ENCODE assay signal across 8 cellular contexts in genomic region chr4:37890501-37891220, GRCh38. TPM values are rescaled to one million over a fixed set of nuclear protein-coding genes. Genes with fewer than 3 reads are reported as not detected.
DNase-seq lines count a peak whose midpoint lies in the region; ATAC-seq lines count a peak whose summit lies in the region.

Gene TBC1D1, plus strand, starts transcription at chr4:37891084. Its CDS starts 11,012 bp downstream, at chr4:37902096.

- H3K4me1 ChIP-seq in endocrine pancreas (ENCODE audit: control insufficient read depth, insufficient read depth, low read length) (no peaks in the 10 kb centered on the region), mucosa of rectum (ENCODE audit: control insufficient read depth in 2 of 2, insufficient read depth in 2 of 2, low read length in 2 of 2) (peaks cover 7 to 9% of the 10 kb centered on the region in 2 donors)

- no peaks in the 10 kb centered on the region for H3K36me3 ChIP-seq in endocrine pancreas (ENCODE audit: control insufficient read depth, insufficient read depth, low read length)
- H3K36me3 ChIP-seq in mucosa of rectum (ENCODE audit: control insufficient read depth in 2 of 2, insufficient read depth in 2 of 2, low read length in 2 of 2), result no peaks in the 10 kb centered on the region

- H3K9me3 ChIP-seq in endocrine pancreas (ENCODE audit: control insufficient read depth, low read length) (no peaks in the 10 kb centered on the region), mucosa of rectum (ENCODE audit: control insufficient read depth in 2 of 2, low read length in 2 of 2) (no peaks in the 10 kb centered on the region)

- H3K4me3 Mint-ChIP-seq in activated CD4-positive, alpha-beta memory T cell treated with anti-CD3 and anti-CD28 coated beads, Interleukin-2, amount 10 ng/mL, durations not matched to agents 7 days and 5 days, result peak within 1 kb of the TSS; percentile 96

- ATAC-seq in HG02759 (IDR thresholded peaks at IDR 0.05; ENCODE audit: unreplicated experiment), result peak; percentile 37

- DNase-seq in DMS 273 (lab: John Stamatoyannopoulos, UW; ENCODE audit: unreplicated experiment), result peak; percentile 59
- no peak for DNase-seq in DMS 273 treated with DMSO at 0.1 percent for 48 hours (lab: John Stamatoyannopoulos, UW)
- peak; percentile 47 for DNase-seq in NCI-H2196 (lab: John Stamatoyannopoulos, UW; ENCODE audit: unreplicated experiment)
- peak; percentile 58 for DNase-seq in activated CD4-positive, alpha-beta memory T cell treated with anti-CD3 and anti-CD28 coated beads, Interleukin-2, amount 10 ng/mL, durations not matched to agents 7 days and 5 days
- DNase-seq in stimulated activated CD8-positive, alpha-beta memory T cell treated with anti-CD3 and anti-CD28 coated beads, Interleukin-7, amount 100 ng/mL, for 48 hours (ENCODE audit: extremely low read depth in 1 of 2, low read depth in 1 of 2), result peak; percentile 9 to 30

- peaks cover 23% of the 10 kb centered on the region for H3K36me3 Mint-ChIP-seq in activated CD4-positive, alpha-beta memory T cell treated with anti-CD3 and anti-CD28 coated beads, Interleukin-2, amount 10 ng/mL, durations not matched to agents 7 days and 5 days (ENCODE audit: low read depth)

- peak within 1 kb of the TSS; percentile 84 for H3K4me3 ChIP-seq in endocrine pancreas (ENCODE audit: control insufficient read depth, insufficient read depth, low read length)
- H3K4me3 ChIP-seq in mucosa of rectum (ENCODE audit: low read length in 2 of 2), result peak within 1 kb of the TSS; percentile 76 to 84

- H3K9ac ChIP-seq in endocrine pancreas (ENCODE audit: control insufficient read depth, insufficient read depth, low read length), result peak within 1 kb of the TSS; percentile 65
- peak within 1 kb of the TSS; percentile 58 to 71 for H3K9ac ChIP-seq in mucosa of rectum (ENCODE audit: low read depth in 1 of 2, low read length in 2 of 2)

- H3K27me3 ChIP-seq in endocrine pancreas (ENCODE audit: control insufficient read depth, insufficient read depth, low read length), result no peaks in the 10 kb centered on the region
- no peaks in the 10 kb centered on the region for H3K27me3 ChIP-seq in mucosa of rectum (ENCODE audit: control insufficient read depth in 2 of 2, insufficient read depth in 2 of 2, low read length in 2 of 2)

- H3K4me1 Mint-ChIP-seq in activated CD4-positive, alpha-beta memory T cell treated with anti-CD3 and anti-CD28 coated beads, Interleukin-2, amount 10 ng/mL, durations not matched to agents 7 days and 5 days, result peaks cover 34% of the 10 kb centered on the region

- peak within 1 kb of the TSS; percentile 91 for H3K27ac Mint-ChIP-seq in activated CD4-positive, alpha-beta memory T cell treated with anti-CD3 and anti-CD28 coated beads, Interleukin-2, amount 10 ng/mL, durations not matched to agents 7 days and 5 days

- peak within 1 kb of the TSS; percentile 57 to 74 for H3K27ac ChIP-seq in mucosa of rectum (ENCODE audit: low read depth in 2 of 2, low read length in 2 of 2)

- CTCF ChIA-PET in activated CD4-positive, alpha-beta memory T cell treated with anti-CD3 and anti-CD28 coated beads, Interleukin-2, amount 10 ng/mL, durations not matched to agents 7 days and 5 days (lab: Charles Lee), result interaction anchor here (0.9 to 1.3 kb wide), 5 partner anchors 16 to 438 kb away, joined by 3 to 4 read pairs (median 3); no protein-coding TSS in a partner anchor

- POLR2A ChIA-PET in activated CD4-positive, alpha-beta memory T cell treated with anti-CD3 and anti-CD28 coated beads, Interleukin-2, amount 10 ng/mL, durations not matched to agents 7 days and 5 days (lab: Charles Lee), result interaction anchor here (0.6 to 3.0 kb wide), 11 partner anchors 13 to 204 kb away, joined by 3 to 31 read pairs (median 3); partner anchors contain the start of genes PGM2 and RELL1

- H3K27me3 Mint-ChIP-seq in activated CD4-positive, alpha-beta memory T cell treated with anti-CD3 and anti-CD28 coated beads, Interleukin-2, amount 10 ng/mL, durations not matched to agents 7 days and 5 days, result peaks cover 13% of the 10 kb centered on the region

- H3K9me3 Mint-ChIP-seq in activated CD4-positive, alpha-beta memory T cell treated with anti-CD3 and anti-CD28 coated beads, Interleukin-2, amount 10 ng/mL, durations not matched to agents 7 days and 5 days, result no peaks in the 10 kb centered on the region

RNA-seq across cellular contexts. Expression of gene TBC1D1, which starts in this region (rescaled TPM):
- 10 to 100 TPM; 58.8 to 62.3 TPM for total RNA-seq in activated CD4-positive, alpha-beta memory T cell treated with anti-CD3 and anti-CD28 coated beads, Interleukin-2, amount 10 ng/mL, durations not matched to agents 7 days and 5 days
